Comparison of ENCODE assay signal across 11 cellular contexts in genomic region chr1:108495008-108495407, GRCh38. TPM values are rescaled to one million over a fixed set of nuclear protein-coding genes. Genes with fewer than 3 reads are reported as not detected.
A peak's percentile ranks its signal among the peaks of the same experiment; 100 is the strongest.
DNase-seq lines count a peak whose midpoint lies in the region; ATAC-seq and TF ChIP-seq lines count a peak whose summit lies in the region.
"Not testable (repeated sequence)": the region's sequence is repeated elsewhere in the genome, so short reads cannot be mapped to it uniquely, and the experiment has no call there.
"Had no signal": no experiment of that assay in that cellular context is flagged by ENCODE, and none has a peak within 500 bp of the region (broad histone marks: within the 10 kb centered on the region; RNA-seq: fewer than 3 reads in every experiment).

No MANE protein-coding gene starts in this region.

- ATAC-seq in WTC11 = not testable (repeated sequence)

- H3K27me3 Mint-ChIP-seq in WTC11 (ENCODE audit: low read depth) = not testable (repeated sequence)

- CTCF ChIA-PET in WTC11 (lab: Charles Lee) = not testable (repeated sequence)

- peaks cover 22% of the 10 kb centered on the region for H3K9me3 Mint-ChIP-seq in WTC11

- DNase-seq in WTC11 (ENCODE audit: low spot score) = not testable (repeated sequence)

- not testable (repeated sequence) for H3K27ac Mint-ChIP-seq in WTC11

- POLR2A ChIA-PET in WTC11 (lab: Charles Lee) = not testable (repeated sequence)

- H3K4me1 Mint-ChIP-seq in WTC11 = not testable (repeated sequence)

- not testable (repeated sequence) for TF ChIP-seq CTCF in WTC11 (IDR thresholded peaks at IDR 0.05)

- H3K4me3 Mint-ChIP-seq in WTC11 = not testable (repeated sequence)

- not testable (repeated sequence) for H3K36me3 Mint-ChIP-seq in WTC11

TF ChIP-seq in WTC11, 78 proteins besides CTCF, POLR2A, EP300 and RAD21:
- TF ChIP-seq HMGA2 (CRISPR knock-in tag; IDR thresholded peaks at IDR 0.05) = peak; percentile 94

RNA-seq across cellular contexts. Expression of gene NBPF6, which starts 44.9 kb away (rescaled TPM):
- not detected in 3 replicates for total RNA-seq in WTC11 (2021)
- total RNA-seq: A172; A673; B cell; Calu3; CD4-positive, alpha-beta memory T cell; CD4-positive, alpha-beta T cell; CD4-positive, CD25-positive, alpha-beta regulatory T cell; CD8-positive, alpha-beta memory T cell; CD8-positive, alpha-beta T cell; Daoy had no signal
